ENCODE assay signal across 21 cellular contexts in genomic region chr12:127656261-127656660, GRCh38.
"Had no signal": no experiment of that assay in that cellular context is flagged by ENCODE, and none has a peak within 500 bp of the region (broad histone marks: within the 10 kb centered on the region; RNA-seq: fewer than 3 reads in every experiment).

No MANE protein-coding gene starts in this region.

- H3K9me3 ChIP-seq: pancreas, suprapubic skin, thyroid gland had no signal

- H3K4me1 ChIP-seq: foreskin keratinocyte, neural progenitor cell, pancreas, suprapubic skin, thyroid gland had no signal

- H3K9ac ChIP-seq: neural progenitor cell had no signal

- DNase-seq: effector CD4-positive, alpha-beta T cell; endodermal cell; erythroblast; foreskin keratinocyte; kidney; left colon; left ventricle myocardium superior; midbrain; nucleus accumbens; pancreas; right cardiac atrium; small intestine; stimulated activated CD4-positive, alpha-beta T cell treated with anti-CD3 and anti-CD28 coated beads, Interleukin-2, amount 100 ng/mL, for 48 hours; stimulated activated naive CD8-positive, alpha-beta T cell treated with anti-CD3 and anti-CD28 coated beads, Interleukin-15, Interleukin-2, amounts not matched to agents 100 U/mL and 50 U/mL, for 24 hours; thyroid gland had no signal

- H3K4me2 ChIP-seq: neural progenitor cell had no signal

- H3K27ac Mint-ChIP-seq: endodermal cell; natural killer cell treated with Interleukin-12 subunit alpha and Interleukin-12 subunit beta and Interleukin-15 and Interleukin-18, amount 100 ng/mL, for 72 hours; neural progenitor cell; progenitor cell of endocrine pancreas; type B pancreatic cell had no signal

- H3K4me3 Mint-ChIP-seq: endodermal cell; natural killer cell treated with Interleukin-12 subunit alpha and Interleukin-12 subunit beta and Interleukin-15 and Interleukin-18, amount 100 ng/mL, for 72 hours; neural progenitor cell; type B pancreatic cell had no signal

- H3K36me3 Mint-ChIP-seq: natural killer cell treated with Interleukin-12 subunit alpha and Interleukin-12 subunit beta and Interleukin-15 and Interleukin-18, amount 100 ng/mL, for 72 hours; neural progenitor cell; type B pancreatic cell had no signal

- H3K9me3 Mint-ChIP-seq: endodermal cell had no signal

- H3K36me3 ChIP-seq: neural progenitor cell, pancreas, suprapubic skin, thyroid gland had no signal

- H3K4me3 ChIP-seq: lung, neural progenitor cell, pancreas, suprapubic skin, thyroid gland had no signal

- H3K27me3 ChIP-seq: foreskin keratinocyte, neural progenitor cell, suprapubic skin, thyroid gland had no signal

- H2AFZ ChIP-seq: neural progenitor cell had no signal

- H3K27ac ChIP-seq: foreskin keratinocyte, neural progenitor cell, pancreas, suprapubic skin, thyroid gland had no signal

- H3K4me1 Mint-ChIP-seq: neural progenitor cell had no signal
